Comparison of ENCODE assay signal across 8 cellular contexts in the genomic region with DNA sequence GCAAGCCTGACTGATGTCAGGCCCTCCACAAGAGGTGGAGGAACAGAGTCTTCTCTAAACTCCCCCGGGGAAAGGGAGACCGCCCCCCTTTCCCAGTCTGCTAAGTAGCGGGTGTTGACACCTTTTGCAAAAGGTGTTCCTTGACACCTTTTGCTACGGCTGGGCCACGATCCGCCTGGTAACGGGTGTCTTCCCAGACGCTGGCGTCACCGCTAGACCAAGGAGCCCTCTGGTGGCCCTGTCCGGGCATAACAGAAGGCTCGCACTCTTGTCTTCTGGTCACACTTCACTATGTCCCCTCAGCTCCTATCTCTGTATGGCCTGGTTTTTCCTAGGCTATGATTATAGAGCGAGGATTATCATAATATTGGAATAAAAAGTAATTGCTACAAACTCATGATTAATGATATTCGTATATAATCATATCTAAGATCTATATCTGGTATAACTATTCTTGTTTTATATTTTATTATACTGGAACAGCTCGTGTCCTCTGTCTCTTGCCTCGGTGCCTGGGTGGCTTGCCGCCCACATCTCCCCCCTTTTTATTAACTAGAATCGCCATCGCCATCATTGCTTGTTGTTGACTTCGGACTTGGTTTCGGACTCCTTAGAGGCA. TPM values are rescaled to one million over a fixed set of nuclear protein-coding genes. Genes with fewer than 3 reads are reported as not detected.
DNase-seq lines count a peak whose midpoint lies in the region; ATAC-seq, FAIRE-seq and TF ChIP-seq lines count a peak whose summit lies in the region.
"Not testable (repeated sequence)": the region's sequence is repeated elsewhere in the genome, so short reads cannot be mapped to it uniquely, and the experiment has no call there.

No MANE protein-coding gene starts in this region.

- H3K36me3 Mint-ChIP-seq in activated CD8-positive, alpha-beta T cell treated with anti-CD3 and anti-CD28 coated beads, Interleukin-2, amount 10 ng/mL, durations not matched to agents 7 days and 5 days (ENCODE audit: low read depth), result peaks cover 16% of the 10 kb centered on the region

- not testable (repeated sequence) for H3K9me3 ChIP-seq in BE2C; OCI-LY3 (ENCODE audit: insufficient read depth, low read length); mucosa of descending colon

- H3K27me3 Mint-ChIP-seq in activated CD8-positive, alpha-beta T cell treated with anti-CD3 and anti-CD28 coated beads, Interleukin-2, amount 10 ng/mL, durations not matched to agents 7 days and 5 days (ENCODE audit: low read depth), result not testable (repeated sequence)

- CTCF ChIA-PET in activated CD8-positive, alpha-beta T cell treated with anti-CD3 and anti-CD28 coated beads, Interleukin-2, amount 10 ng/mL, durations not matched to agents 7 days and 5 days (lab: Charles Lee), result not testable (repeated sequence)

- H3K27ac Mint-ChIP-seq in activated CD8-positive, alpha-beta T cell treated with anti-CD3 and anti-CD28 coated beads, Interleukin-2, amount 10 ng/mL, durations not matched to agents 7 days and 5 days, result not testable (repeated sequence)

- not testable (repeated sequence) for H3K4me3 Mint-ChIP-seq in activated CD8-positive, alpha-beta T cell treated with anti-CD3 and anti-CD28 coated beads, Interleukin-2, amount 10 ng/mL, durations not matched to agents 7 days and 5 days

- intact Hi-C loops in Right ventricle myocardium superior (cut with DNase I); mucosa of descending colon (cut with DNase I, micrococcal nuclease): not testable (repeated sequence)

- not testable (repeated sequence) for H3K27ac ChIP-seq in OCI-LY3 (ENCODE audit: low read length)

- not testable (repeated sequence) for FAIRE-seq in bronchial epithelial cell (lab: Jason Lieb, UNC)

- not testable (repeated sequence) for H3K79me2 ChIP-seq in OCI-LY3 (ENCODE audit: low read length)

- 0 out of 2 replicates have a peak overlapping the region, but pooled peaks have one; percentile 22 for H3K4me2 ChIP-seq in OCI-LY3 (ENCODE audit: low read length)

- H4K20me1 ChIP-seq in OCI-LY3 (ENCODE audit: insufficient read depth, low read length), result not testable (repeated sequence)

- peak; percentile 60 for DNase-seq in BE2C
- DNase-seq in GM20000 (ENCODE audit: low spot score), result peak; percentile 25
- peak; percentile 46 for DNase-seq in activated CD8-positive, alpha-beta T cell treated with anti-CD3 and anti-CD28 coated beads, Interleukin-2, amount 10 ng/mL, durations not matched to agents 7 days and 5 days
- DNase-seq in bronchial epithelial cell (ENCODE audit: low read depth); Right ventricle myocardium superior: not testable (repeated sequence)
- peak in 2 of 3 donors; percentile 25 to 63 for DNase-seq in mucosa of descending colon
- peak; percentile 48 for DNase-seq in stimulated activated CD8-positive, alpha-beta memory T cell treated with anti-CD3 and anti-CD28 coated beads, Interleukin-4, amount 100 ng/mL, for 48 hours

- not testable (repeated sequence) for H3K9me3 Mint-ChIP-seq in activated CD8-positive, alpha-beta T cell treated with anti-CD3 and anti-CD28 coated beads, Interleukin-2, amount 10 ng/mL, durations not matched to agents 7 days and 5 days (ENCODE audit: insufficient read depth)

- peak; percentile 68 for TF ChIP-seq CTCF in BE2C (IDR thresholded peaks at IDR 0.05; ENCODE audit: low read depth, low read length)
- TF ChIP-seq CTCF in GM20000 (IDR thresholded peaks at IDR 0.05; ENCODE audit: extremely low read depth, missing control alignments), result peak; percentile 37
- TF ChIP-seq CTCF in OCI-LY3 (IDR thresholded peaks at IDR 0.05; ENCODE audit: low read depth, low read length), result peak; percentile 47
- TF ChIP-seq CTCF in bronchial epithelial cell (IDR thresholded peaks at IDR 0.05; ENCODE audit: insufficient read depth, low read length, severe bottlenecking), result peak; percentile 61
- TF ChIP-seq CTCF in mucosa of descending colon (IDR thresholded peaks at IDR 0.05), result not testable (repeated sequence)

- H3K4me1 ChIP-seq in BE2C (peaks cover 11% of the 10 kb centered on the region), OCI-LY3 (ENCODE audit: low read length) (peaks cover 38% of the 10 kb centered on the region), mucosa of descending colon (ENCODE audit: low read depth) (peaks cover 32% of the 10 kb centered on the region)

- H3K4me3 ChIP-seq in BE2C (ENCODE audit: low read depth, low read length); OCI-LY3 (ENCODE audit: low read length); bronchial epithelial cell (ENCODE audit: low read depth, low read length); mucosa of descending colon: not testable (repeated sequence)

- H3K4me1 Mint-ChIP-seq in activated CD8-positive, alpha-beta T cell treated with anti-CD3 and anti-CD28 coated beads, Interleukin-2, amount 10 ng/mL, durations not matched to agents 7 days and 5 days (ENCODE audit: low read depth), result peaks cover 26% of the 10 kb centered on the region

- not testable (repeated sequence) for H2AFZ ChIP-seq in OCI-LY3 (ENCODE audit: low read depth, low read length)

- H3K36me3 ChIP-seq in BE2C; OCI-LY3 (replicated peaks; ENCODE audit: low read depth, low read length); bronchial epithelial cell (ENCODE audit: control insufficient read depth, insufficient read depth, low read length); mucosa of descending colon (ENCODE audit: low read depth): not testable (repeated sequence)

- not testable (repeated sequence) for ATAC-seq in activated CD8-positive, alpha-beta T cell treated with anti-CD3 and anti-CD28 coated beads, Interleukin-2, amount 10 ng/mL, durations not matched to agents 7 days and 5 days; mucosa of descending colon
- ATAC-seq in Right ventricle myocardium superior (ENCODE audit: poor library complexity), result peak; percentile 45

- H3K9ac ChIP-seq in OCI-LY3 (ENCODE audit: low read length), result not testable (repeated sequence)

- peaks cover 11% of the 10 kb centered on the region for H3K27me3 ChIP-seq in BE2C
- H3K27me3 ChIP-seq in OCI-LY3 (ENCODE audit: low read depth, low read length); bronchial epithelial cell (ENCODE audit: control insufficient read depth, insufficient read depth, low read length): not testable (repeated sequence)

- POLR2A ChIA-PET in activated CD8-positive, alpha-beta T cell treated with anti-CD3 and anti-CD28 coated beads, Interleukin-2, amount 10 ng/mL, durations not matched to agents 7 days and 5 days (lab: Charles Lee), result not testable (repeated sequence)

RNA-seq across cellular contexts. Expression of a gene that starts 21.5 kb away (rescaled TPM):
- 106 TPM for polyA plus RNA-seq in BE2C (2012; ENCODE audit: insufficient read depth, insufficient read length, low read depth)
- total RNA-seq in activated CD8-positive, alpha-beta T cell treated with anti-CD3 and anti-CD28 coated beads, Interleukin-2, amount 10 ng/mL, durations not matched to agents 7 days and 5 days, result 10 to 100 TPM; 33.2 to 35.9 TPM
- total RNA-seq in bronchial epithelial cell (28.4 and 46.1 TPM in 2 replicates), Right ventricle myocardium superior (9.8 TPM), mucosa of descending colon (10 to 100 TPM; 28.2 to 80.7 (median 48.5) TPM)

RNA-seq across cellular contexts. Expression of a gene that starts 59.2 kb away (rescaled TPM):
- not detected for polyA plus RNA-seq in BE2C (2012; ENCODE audit: insufficient read depth, insufficient read length, low read depth)
- total RNA-seq in activated CD8-positive, alpha-beta T cell treated with anti-CD3 and anti-CD28 coated beads, Interleukin-2, amount 10 ng/mL, durations not matched to agents 7 days and 5 days, result 1 to 10 TPM in 1 of 2 experiments, under 1 TPM in 1; 0.70 to 1.0 TPM
- total RNA-seq in bronchial epithelial cell (1.3 and 4.5 TPM in 2 replicates), Right ventricle myocardium superior (0.30 TPM), mucosa of descending colon (1 to 10 TPM; 1.1 to 2.2 (median 1.4) TPM)
